In the genomic region with DNA sequence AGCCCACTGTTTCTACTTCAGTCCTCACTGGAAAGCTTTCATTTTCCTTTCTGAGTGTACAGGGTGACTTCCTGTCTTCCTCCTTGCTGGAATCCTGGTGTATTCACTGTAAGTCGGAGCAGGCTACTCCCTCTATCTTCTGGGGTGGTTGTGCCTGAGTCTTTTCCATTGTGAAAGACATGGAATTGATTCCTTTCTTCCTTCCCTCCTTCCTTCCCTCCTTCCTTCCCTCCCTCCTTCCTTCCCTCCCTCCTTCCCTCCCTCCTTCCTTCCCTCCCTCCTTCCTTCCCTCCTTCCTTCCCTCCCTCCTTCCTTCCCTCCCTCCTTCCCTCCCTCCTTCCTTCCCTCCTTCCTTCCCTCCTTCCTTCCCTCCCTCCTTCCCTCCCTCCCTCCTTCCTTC, we compare ENCODE assay signal across 7 cellular contexts. TPM values are rescaled to one million over a fixed set of nuclear protein-coding genes. Genes with fewer than 3 reads are reported as not detected.
DNase-seq lines count a peak whose midpoint lies in the region; ATAC-seq and TF ChIP-seq lines count a peak whose summit lies in the region.
"Not testable (repeated sequence)": the region's sequence is repeated elsewhere in the genome, so short reads cannot be mapped to it uniquely, and the experiment has no call there.

No MANE protein-coding gene starts in this region.

- not testable (repeated sequence) for H2AK5ac ChIP-seq in mesenchymal stem cell (ENCODE audit: low read length, severe bottlenecking)

- H3K14ac ChIP-seq in mesenchymal stem cell (ENCODE audit: low read length in 2 of 2) = not testable (repeated sequence)

- H3K4me1 Mint-ChIP-seq in CD4-positive, alpha-beta memory T cell = peaks cover 46 to 92% (median 71%) of the 10 kb centered on the region in 4 donors
- H3K4me1 Mint-ChIP-seq in T-helper 17 cell = peaks cover 64% of the 10 kb centered on the region
- H3K4me1 Mint-ChIP-seq in activated CD8-positive, alpha-beta memory T cell treated with anti-CD3 and anti-CD28 coated beads, Interleukin-2, amount 10 ng/mL, durations not matched to agents 7 days and 5 days = peaks cover 81% of the 10 kb centered on the region
- H3K4me1 Mint-ChIP-seq in activated naive CD8-positive, alpha-beta T cell treated with anti-CD3 and anti-CD28 coated beads, Interleukin-2, amount 10 ng/mL, durations not matched to agents 7 days and 5 days = peaks cover 67% of the 10 kb centered on the region
- peaks cover 83% of the 10 kb centered on the region for H3K4me1 Mint-ChIP-seq in stimulated activated effector memory CD8-positive, alpha-beta T cell treated with anti-CD3 and anti-CD28 coated beads, Interleukin-12 subunit alpha, Interleukin-12 subunit beta, amount 100 ng/mL, for 72 hours

- H2BK120ac ChIP-seq in mesenchymal stem cell (ENCODE audit: low read depth, low read length) = not testable (repeated sequence)

- TF ChIP-seq CTCF in heart right ventricle (IDR thresholded peaks at IDR 0.05) = not testable (repeated sequence)

- H3K4me3 Mint-ChIP-seq in CD4-positive, alpha-beta memory T cell; T-helper 17 cell; activated CD8-positive, alpha-beta memory T cell treated with anti-CD3 and anti-CD28 coated beads, Interleukin-2, amount 10 ng/mL, durations not matched to agents 7 days and 5 days; activated naive CD8-positive, alpha-beta T cell treated with anti-CD3 and anti-CD28 coated beads, Interleukin-2, amount 10 ng/mL, durations not matched to agents 7 days and 5 days; stimulated activated effector memory CD8-positive, alpha-beta T cell treated with anti-CD3 and anti-CD28 coated beads, Interleukin-12 subunit alpha, Interleukin-12 subunit beta, amount 100 ng/mL, for 72 hours: not testable (repeated sequence)

- not testable (repeated sequence) for H3K18ac ChIP-seq in mesenchymal stem cell (ENCODE audit: low read depth in 1 of 2, low read length in 2 of 2)

- not testable (repeated sequence) for H3K36me3 ChIP-seq in CD4-positive, alpha-beta memory T cell (ENCODE audit: insufficient read depth, low read length)
- H3K36me3 ChIP-seq in heart right ventricle = peaks cover 0 to 28% (median 10%) of the 10 kb centered on the region in 9 donors
- H3K36me3 ChIP-seq in mesenchymal stem cell (ENCODE audit: control insufficient read depth in 1 of 2, insufficient read depth in 2 of 2, low read depth in 1 of 2, low read length in 2 of 2) = peaks cover 18 to 32% of the 10 kb centered on the region in 2 experiments

- peaks cover 19 to 21% of the 10 kb centered on the region in 2 donors for H3K36me3 Mint-ChIP-seq in CD4-positive, alpha-beta memory T cell
- H3K36me3 Mint-ChIP-seq in T-helper 17 cell (ENCODE audit: low read depth) = not testable (repeated sequence)
- H3K36me3 Mint-ChIP-seq in activated CD8-positive, alpha-beta memory T cell treated with anti-CD3 and anti-CD28 coated beads, Interleukin-2, amount 10 ng/mL, durations not matched to agents 7 days and 5 days = peaks cover 54% of the 10 kb centered on the region
- peaks cover 37% of the 10 kb centered on the region for H3K36me3 Mint-ChIP-seq in activated naive CD8-positive, alpha-beta T cell treated with anti-CD3 and anti-CD28 coated beads, Interleukin-2, amount 10 ng/mL, durations not matched to agents 7 days and 5 days
- peaks cover 54% of the 10 kb centered on the region for H3K36me3 Mint-ChIP-seq in stimulated activated effector memory CD8-positive, alpha-beta T cell treated with anti-CD3 and anti-CD28 coated beads, Interleukin-12 subunit alpha, Interleukin-12 subunit beta, amount 100 ng/mL, for 72 hours

- H3K27me3 ChIP-seq in CD4-positive, alpha-beta memory T cell (ENCODE audit: insufficient read depth, low read length); heart right ventricle; mesenchymal stem cell (ENCODE audit: control insufficient read depth in 1 of 2, insufficient read depth in 1 of 2, low read length in 2 of 2): not testable (repeated sequence)

- not testable (repeated sequence) for H3K9ac ChIP-seq in mesenchymal stem cell (ENCODE audit: low read length)

- POLR2A ChIA-PET in CD4-positive, alpha-beta memory T cell (lab: Charles Lee; ENCODE audit: partially characterized antibody) = interaction anchor here (0.9 to 1.1 kb wide), 3 partner anchors 10 to 41 kb away, joined by 3 to 4 read pairs (median 4); partner anchors contain the start of gene DNM2
- POLR2A ChIA-PET in activated naive CD8-positive, alpha-beta T cell treated with anti-CD3 and anti-CD28 coated beads, Interleukin-2, amount 10 ng/mL, durations not matched to agents 7 days and 5 days (lab: Charles Lee) = interaction anchor here (0.6 kb wide), 1 partner anchor 205 kb away, joined by 4 read pairs; no protein-coding TSS in a partner anchor

- H2AFZ ChIP-seq in mesenchymal stem cell (ENCODE audit: low read depth, low read length) = not testable (repeated sequence)

- 45 to 76% methylated on average over 1 of the region's 1 CpG for WGBS in heart right ventricle, 2 donors
- no CpG with 5 or more reads among the region's 1 CpG for WGBS in mesenchymal stem cell

- DNase-seq in CD4-positive, alpha-beta memory T cell; T-helper 17 cell; activated CD8-positive, alpha-beta memory T cell treated with anti-CD3 and anti-CD28 coated beads, Interleukin-2, amount 10 ng/mL, durations not matched to agents 7 days and 5 days; activated naive CD8-positive, alpha-beta T cell treated with anti-CD3 and anti-CD28 coated beads, Interleukin-2, amount 10 ng/mL, durations not matched to agents 7 days and 5 days; heart right ventricle; stimulated activated effector memory CD8-positive, alpha-beta T cell treated with anti-CD3 and anti-CD28 coated beads, Interleukin-12 subunit alpha, Interleukin-12 subunit beta, amount 100 ng/mL, for 72 hours (ENCODE audit: low spot score in 2 of 2): not testable (repeated sequence)
- peak; percentile 27 for DNase-seq in mesenchymal stem cell

- H3K23ac ChIP-seq in mesenchymal stem cell (ENCODE audit: low read length in 2 of 2) = not testable (repeated sequence)

- peaks cover 85% of the 10 kb centered on the region for H3K4me1 ChIP-seq in CD4-positive, alpha-beta memory T cell (ENCODE audit: insufficient read depth, low read length)
- H3K4me1 ChIP-seq in heart right ventricle (peaks cover 15 to 92% (median 68%) of the 10 kb centered on the region in 9 donors), mesenchymal stem cell (ENCODE audit: control insufficient read depth, insufficient read depth, low read depth, low read length) (peaks cover 42% of the 10 kb centered on the region)

- not testable (repeated sequence) for H2BK12ac ChIP-seq in mesenchymal stem cell (ENCODE audit: low read length in 2 of 2)

- H3K9me3 ChIP-seq in CD4-positive, alpha-beta memory T cell (ENCODE audit: control insufficient read depth in 1 of 2, low read length in 2 of 2); T-helper 17 cell (ENCODE audit: control insufficient read depth, low read length, poor library complexity, severe bottlenecking); heart right ventricle; mesenchymal stem cell (ENCODE audit: control insufficient read depth, low read length): not testable (repeated sequence)

- peaks cover 36% of the 10 kb centered on the region for H3K79me1 ChIP-seq in mesenchymal stem cell (replicated peaks; ENCODE audit: low read length, poor library complexity, severe bottlenecking)

- not testable (repeated sequence) for ATAC-seq in T-helper 17 cell; activated CD8-positive, alpha-beta memory T cell treated with anti-CD3 and anti-CD28 coated beads, Interleukin-2, amount 10 ng/mL, durations not matched to agents 7 days and 5 days; activated naive CD8-positive, alpha-beta T cell treated with anti-CD3 and anti-CD28 coated beads, Interleukin-2, amount 10 ng/mL, durations not matched to agents 7 days and 5 days (ENCODE audit: low read depth); heart right ventricle; stimulated activated effector memory CD8-positive, alpha-beta T cell treated with anti-CD3 and anti-CD28 coated beads, Interleukin-12 subunit alpha, Interleukin-12 subunit beta, amount 100 ng/mL, for 72 hours

- H2BK5ac ChIP-seq in mesenchymal stem cell (ENCODE audit: low read depth, low read length, poor library complexity, severe bottlenecking) = not testable (repeated sequence)

- H3K4me2 ChIP-seq in mesenchymal stem cell (ENCODE audit: low read length, poor library complexity, severe bottlenecking) = not testable (repeated sequence)

- not testable (repeated sequence) for H3K27me3 Mint-ChIP-seq in CD4-positive, alpha-beta memory T cell; T-helper 17 cell; activated CD8-positive, alpha-beta memory T cell treated with anti-CD3 and anti-CD28 coated beads, Interleukin-2, amount 10 ng/mL, durations not matched to agents 7 days and 5 days; activated naive CD8-positive, alpha-beta T cell treated with anti-CD3 and anti-CD28 coated beads, Interleukin-2, amount 10 ng/mL, durations not matched to agents 7 days and 5 days

- H4K8ac ChIP-seq in mesenchymal stem cell (ENCODE audit: low read length) = not testable (repeated sequence)

- not testable (repeated sequence) for H2BK15ac ChIP-seq in mesenchymal stem cell (ENCODE audit: low read depth, poor library complexity, severe bottlenecking)

- peak overlapping the region; percentile 54 to 93 (median 79) for H3K27ac Mint-ChIP-seq in CD4-positive, alpha-beta memory T cell
- H3K27ac Mint-ChIP-seq in T-helper 17 cell = peak overlapping the region; percentile 97
- H3K27ac Mint-ChIP-seq in activated CD8-positive, alpha-beta memory T cell treated with anti-CD3 and anti-CD28 coated beads, Interleukin-2, amount 10 ng/mL, durations not matched to agents 7 days and 5 days = peak overlapping the region; percentile 24
- peak overlapping the region; percentile 48 for H3K27ac Mint-ChIP-seq in activated naive CD8-positive, alpha-beta T cell treated with anti-CD3 and anti-CD28 coated beads, Interleukin-2, amount 10 ng/mL, durations not matched to agents 7 days and 5 days
- H3K27ac Mint-ChIP-seq in stimulated activated effector memory CD8-positive, alpha-beta T cell treated with anti-CD3 and anti-CD28 coated beads, Interleukin-12 subunit alpha, Interleukin-12 subunit beta, amount 100 ng/mL, for 72 hours = peak overlapping the region; percentile 88

- H3K4ac ChIP-seq in mesenchymal stem cell (ENCODE audit: low read depth in 1 of 2, low read length in 2 of 2) = not testable (repeated sequence)

- not testable (repeated sequence) for H3K9me3 Mint-ChIP-seq in CD4-positive, alpha-beta memory T cell; activated CD8-positive, alpha-beta memory T cell treated with anti-CD3 and anti-CD28 coated beads, Interleukin-2, amount 10 ng/mL, durations not matched to agents 7 days and 5 days (ENCODE audit: low read depth); activated naive CD8-positive, alpha-beta T cell treated with anti-CD3 and anti-CD28 coated beads, Interleukin-2, amount 10 ng/mL, durations not matched to agents 7 days and 5 days; stimulated activated effector memory CD8-positive, alpha-beta T cell treated with anti-CD3 and anti-CD28 coated beads, Interleukin-12 subunit alpha, Interleukin-12 subunit beta, amount 100 ng/mL, for 72 hours

- H3K4me3 ChIP-seq in CD4-positive, alpha-beta memory T cell (ENCODE audit: low read length in 2 of 2); heart right ventricle; mesenchymal stem cell (ENCODE audit: insufficient read depth in 1 of 2, low read depth in 1 of 2, low read length in 2 of 2): not testable (repeated sequence)

- intact Hi-C loops in CD4-positive, alpha-beta memory T cell (cut with micrococcal nuclease) = loop anchor here (2.0 kb wide), 1 partner anchor 103 kb away; the partner anchor contains the start of gene ILF3
- intact Hi-C loops in heart right ventricle (cut with DNase I) = not testable (repeated sequence)

- H4K91ac ChIP-seq in mesenchymal stem cell (ENCODE audit: low read length) = not testable (repeated sequence)

- CTCF ChIA-PET in CD4-positive, alpha-beta memory T cell (lab: Charles Lee; ENCODE audit: partially characterized antibody) = interaction anchor here (0.9 to 4.3 kb wide), 4 partner anchors 27 to 106 kb away, joined by 3 to 40 read pairs (median 9); partner anchors contain the start of gene DNM2
- CTCF ChIA-PET in activated CD8-positive, alpha-beta memory T cell treated with anti-CD3 and anti-CD28 coated beads, Interleukin-2, amount 10 ng/mL, durations not matched to agents 7 days and 5 days (lab: Charles Lee) = interaction anchor here (0.8 to 6.4 kb wide), 2 partner anchors 40 to 88 kb away, joined by 4 to 63 read pairs; partner anchors contain the start of gene DNM2

- peak overlapping the region; percentile 23 for H3K27ac ChIP-seq in CD4-positive, alpha-beta memory T cell (ENCODE audit: low read depth, low read length)
- peak overlapping the region in 7 of 10 donors; percentile 22 to 70 (median 45) for H3K27ac ChIP-seq in heart right ventricle
- H3K27ac ChIP-seq in mesenchymal stem cell (ENCODE audit: low read length, poor library complexity, severe bottlenecking) = not testable (repeated sequence)

RNA-seq across cellular contexts. Expression of gene DNM2, which starts 40.2 kb away (rescaled TPM):
- 100 to 1,000 TPM; 245 to 272 TPM for total RNA-seq in CD4-positive, alpha-beta memory T cell
- 100 to 1,000 TPM in 1 of 2 donors, 10 to 100 TPM in 1; 46.3 to 103 TPM for polyA plus RNA-seq in CD4-positive, alpha-beta memory T cell
- total RNA-seq in T-helper 17 cell (100 to 1,000 TPM; 267 to 273 TPM), heart right ventricle (100 to 1,000 TPM; 118 to 206 (median 135) TPM)
- total RNA-seq in activated CD8-positive, alpha-beta memory T cell treated with anti-CD3 and anti-CD28 coated beads, Interleukin-2, amount 10 ng/mL, durations not matched to agents 7 days and 5 days = 100 to 1,000 TPM; 267 to 315 TPM
- 100 to 1,000 TPM; 249 to 259 TPM for total RNA-seq in activated naive CD8-positive, alpha-beta T cell treated with anti-CD3 and anti-CD28 coated beads, Interleukin-2, amount 10 ng/mL, durations not matched to agents 7 days and 5 days
- polyA plus RNA-seq in heart right ventricle = 100 to 1,000 TPM in 1 of 2 donors, 10 to 100 TPM in 1; 78.9 to 110 TPM
- polyA plus RNA-seq in mesenchymal stem cell (2013, experiment 1 of 2) = 71.1 TPM
- 70.3 TPM for polyA plus RNA-seq in mesenchymal stem cell (2013, experiment 2 of 2)

RNA-seq across cellular contexts. Expression of gene QTRT1, which starts 56.8 kb away (rescaled TPM):
- total RNA-seq in CD4-positive, alpha-beta memory T cell = 10 to 100 TPM; 36.2 to 39.9 TPM
- polyA plus RNA-seq in CD4-positive, alpha-beta memory T cell = 10 to 100 TPM; 40.3 to 66.0 TPM
- 10 to 100 TPM; 49.4 to 56.9 TPM for total RNA-seq in T-helper 17 cell
- 10 to 100 TPM; 40.1 to 48.8 TPM for total RNA-seq in activated CD8-positive, alpha-beta memory T cell treated with anti-CD3 and anti-CD28 coated beads, Interleukin-2, amount 10 ng/mL, durations not matched to agents 7 days and 5 days
- total RNA-seq in activated naive CD8-positive, alpha-beta T cell treated with anti-CD3 and anti-CD28 coated beads, Interleukin-2, amount 10 ng/mL, durations not matched to agents 7 days and 5 days = 10 to 100 TPM; 35.9 to 37.7 TPM
- total RNA-seq in heart right ventricle = 10 to 100 TPM; 24.3 to 33.1 (median 26.5) TPM
- polyA plus RNA-seq in heart right ventricle = 10 to 100 TPM; 43.6 to 92.3 TPM
- polyA plus RNA-seq in mesenchymal stem cell (2013, experiment 1 of 2) = 15.1 TPM
- 14.3 TPM for polyA plus RNA-seq in mesenchymal stem cell (2013, experiment 2 of 2)

Comparison
In these comparisons a context has a peak if more than half of its experiments do, and no peak if none do; other contexts are left out.
1. H3K27ac Mint-ChIP-seq: peak in every context shown above with its lines; median percentile 97 in T-helper 17 cell; 88 in stimulated activated effector memory CD8-positive, alpha-beta T cell treated with anti-CD3 and anti-CD28 coated beads, Interleukin-12 subunit alpha, Interleukin-12 subunit beta, amount 100 ng/mL, for 72 hours; 79 in CD4-positive, alpha-beta memory T cell; 48 in activated naive CD8-positive, alpha-beta T cell treated with anti-CD3 and anti-CD28 coated beads, Interleukin-2, amount 10 ng/mL, durations not matched to agents 7 days and 5 days; 24 in activated CD8-positive, alpha-beta memory T cell treated with anti-CD3 and anti-CD28 coated beads, Interleukin-2, amount 10 ng/mL, durations not matched to agents 7 days and 5 days.